In the genomic region with DNA sequence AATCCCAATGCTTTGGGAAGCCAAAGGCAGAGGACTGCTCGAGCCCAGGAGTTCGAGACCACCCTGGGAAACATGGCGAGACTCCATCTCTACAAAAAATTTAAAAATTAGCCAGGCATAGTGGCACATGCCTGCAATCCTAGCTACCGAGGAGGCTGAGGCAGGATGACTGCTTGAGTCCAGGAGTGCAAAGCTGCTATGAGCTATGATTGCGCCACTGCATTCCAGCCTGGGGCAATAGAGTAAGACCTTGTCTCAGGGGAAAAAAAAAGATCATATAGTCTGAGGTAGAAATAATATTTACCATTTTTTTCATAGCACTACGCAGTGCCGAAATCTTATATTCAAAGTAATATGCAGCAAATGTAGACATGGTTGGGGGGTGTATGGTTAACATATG, we compare ENCODE assay signal across 1 cellular context.
A peak's percentile ranks its signal among the peaks of the same experiment; 100 is the strongest.
TF ChIP-seq lines count a peak whose summit lies in the region.

No MANE protein-coding gene starts in this region.

TF ChIP-seq in HepG2, 621 proteins besides CTCF, POLR2A, EP300 and RAD21 (continued from another document and continues in another):
- TF ChIP-seq SKIL (CRISPR knock-in tag; IDR thresholded peaks at IDR 0.05; ENCODE audit: borderline replicate concordance) (peak; percentile 20; the same call in 1 of the 2 replicates), U2AF1 (optimal IDR thresholded peaks at IDR 0.05; ENCODE audit: low read depth, low read length) (no peak), PLRG1 (conservative IDR thresholded peaks at IDR 0.05) (no peak), HNRNPH1 (optimal IDR thresholded peaks at IDR 0.05; ENCODE audit: low read depth, low read length) (no peak), SALL2 (CRISPR knock-in tag; IDR thresholded peaks at IDR 0.05) (no peak), PLSCR1 (CRISPR knock-in tag; IDR thresholded peaks at IDR 0.05; ENCODE audit: borderline replicate concordance) (no peak), ZNF619 (CRISPR knock-in tag; IDR thresholded peaks at IDR 0.05) (no peak), XBP1 (CRISPR knock-in tag; IDR thresholded peaks at IDR 0.05) (no peak), ZBTB7B (CRISPR knock-in tag; IDR thresholded peaks at IDR 0.05) (no peak), KAT2B (IDR thresholded peaks at IDR 0.05; ENCODE audit: borderline replicate concordance, low read depth, low read length) (no peak), HDAC2 (CRISPR knock-in tag; IDR thresholded peaks at IDR 0.05) (peak; percentile 85), NR2F1 (CRISPR knock-in tag; IDR thresholded peaks at IDR 0.05) (no peak), NFE2 (CRISPR knock-in tag; IDR thresholded peaks at IDR 0.05) (no peak), ZFP41 (CRISPR knock-in tag; IDR thresholded peaks at IDR 0.05; ENCODE audit: borderline replicate concordance) (no peak), SOX13 (IDR thresholded peaks at IDR 0.05) (peak; percentile 43; the same call in 1 of the 2 replicates), SOX13 (CRISPR knock-in tag; conservative IDR thresholded peaks at IDR 0.05 in 1 of 2, IDR thresholded peaks at IDR 0.05 in 1 of 2) (peak in 1 of 2 experiments; percentile 82; a peak in 2 of 4 replicates), MTERF4 (CRISPR knock-in tag; IDR thresholded peaks at IDR 0.05) (no peak), FOXC1 (CRISPR knock-in tag; IDR thresholded peaks at IDR 0.05; ENCODE audit: borderline replicate concordance) (no peak), SRY (CRISPR knock-in tag; IDR thresholded peaks at IDR 0.05) (no peak), ZNF160 (CRISPR knock-in tag; IDR thresholded peaks at IDR 0.05) (no peak), ZNF18 (CRISPR knock-in tag; IDR thresholded peaks at IDR 0.05; ENCODE audit: insufficient replicate concordance) (no peak), ZNF629 (CRISPR knock-in tag; conservative IDR thresholded peaks at IDR 0.05) (0 out of 2 replicates have a peak, but pooled peaks have one; percentile 25), PHF5A (CRISPR knock-in tag; IDR thresholded peaks at IDR 0.05; ENCODE audit: low read depth, unreplicated experiment) (no peak), IRF2 (CRISPR knock-in tag; IDR thresholded peaks at IDR 0.05) (peak; percentile 75), ZFP36L1 (CRISPR knock-in tag; IDR thresholded peaks at IDR 0.05) (no peak), HMG20B (CRISPR knock-in tag; conservative IDR thresholded peaks at IDR 0.05) (peak; percentile 74; the same call in 1 of the 2 replicates), ZBTB42 (CRISPR knock-in tag; IDR thresholded peaks at IDR 0.05) (no peak), ZNF280D (CRISPR knock-in tag; IDR thresholded peaks at IDR 0.05) (no peak), ZNF788 (CRISPR knock-in tag; IDR thresholded peaks at IDR 0.05; ENCODE audit: borderline replicate concordance) (peak; percentile 40; the same call in 1 of the 2 replicates), TBX2 (CRISPR knock-in tag; IDR thresholded peaks at IDR 0.05; ENCODE audit: borderline replicate concordance) (peak; percentile 40; the same call in 1 of the 2 replicates), ZBTB38 (CRISPR knock-in tag; IDR thresholded peaks at IDR 0.05) (no peak), PBX3 (CRISPR knock-in tag; IDR thresholded peaks at IDR 0.05; ENCODE audit: borderline replicate concordance) (no peak), AKAP8 (CRISPR knock-in tag; IDR thresholded peaks at IDR 0.05) (no peak), TERF1 (CRISPR knock-in tag; IDR thresholded peaks at IDR 0.05) (no peak), STAG1 (CRISPR knock-in tag; IDR thresholded peaks at IDR 0.05) (no peak), ZNF691 (CRISPR knock-in tag; IDR thresholded peaks at IDR 0.05; ENCODE audit: borderline replicate concordance, low read depth) (no peak), YEATS2 (CRISPR knock-in tag; IDR thresholded peaks at IDR 0.05; ENCODE audit: borderline replicate concordance) (no peak), CBFB (CRISPR knock-in tag; IDR thresholded peaks at IDR 0.05) (no peak), SATB2 (CRISPR knock-in tag; IDR thresholded peaks at IDR 0.05) (no peak), FOXA1 (IDR thresholded peaks at IDR 0.05) (no peak), FOXA1 (CRISPR knock-in tag; IDR thresholded peaks at IDR 0.05) (peak; percentile 46; the same call in 1 of the 2 replicates), TBP (CRISPR knock-in tag; IDR thresholded peaks at IDR 0.05) (no peak), TAF1 (CRISPR knock-in tag; IDR thresholded peaks at IDR 0.05) (no peak), NFRKB (IDR thresholded peaks at IDR 0.05) (no peak)
- TF ChIP-seq, protein P1, sequence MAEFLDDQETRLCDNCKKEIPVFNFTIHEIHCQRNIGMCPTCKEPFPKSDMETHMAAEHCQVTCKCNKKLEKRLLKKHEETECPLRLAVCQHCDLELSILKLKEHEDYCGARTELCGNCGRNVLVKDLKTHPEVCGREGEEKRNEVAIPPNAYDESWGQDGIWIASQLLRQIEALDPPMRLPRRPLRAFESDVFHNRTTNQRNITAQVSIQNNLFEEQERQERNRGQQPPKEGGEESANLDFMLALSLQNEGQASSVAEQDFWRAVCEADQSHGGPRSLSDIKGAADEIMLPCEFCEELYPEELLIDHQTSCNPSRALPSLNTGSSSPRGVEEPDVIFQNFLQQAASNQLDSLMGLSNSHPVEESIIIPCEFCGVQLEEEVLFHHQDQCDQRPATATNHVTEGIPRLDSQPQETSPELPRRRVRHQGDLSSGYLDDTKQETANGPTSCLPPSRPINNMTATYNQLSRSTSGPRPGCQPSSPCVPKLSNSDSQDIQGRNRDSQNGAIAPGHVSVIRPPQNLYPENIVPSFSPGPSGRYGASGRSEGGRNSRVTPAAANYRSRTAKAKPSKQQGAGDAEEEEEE (CRISPR knock-in tag; IDR thresholded peaks at IDR 0.05; ENCODE audit: borderline replicate concordance): no peak
- TF ChIP-seq, protein P2, sequence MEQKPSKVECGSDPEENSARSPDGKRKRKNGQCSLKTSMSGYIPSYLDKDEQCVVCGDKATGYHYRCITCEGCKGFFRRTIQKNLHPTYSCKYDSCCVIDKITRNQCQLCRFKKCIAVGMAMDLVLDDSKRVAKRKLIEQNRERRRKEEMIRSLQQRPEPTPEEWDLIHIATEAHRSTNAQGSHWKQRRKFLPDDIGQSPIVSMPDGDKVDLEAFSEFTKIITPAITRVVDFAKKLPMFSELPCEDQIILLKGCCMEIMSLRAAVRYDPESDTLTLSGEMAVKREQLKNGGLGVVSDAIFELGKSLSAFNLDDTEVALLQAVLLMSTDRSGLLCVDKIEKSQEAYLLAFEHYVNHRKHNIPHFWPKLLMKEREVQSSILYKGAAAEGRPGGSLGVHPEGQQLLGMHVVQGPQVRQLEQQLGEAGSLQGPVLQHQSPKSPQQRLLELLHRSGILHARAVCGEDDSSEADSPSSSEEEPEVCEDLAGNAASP (CRISPR knock-in tag; IDR thresholded peaks at IDR 0.05; ENCODE audit: borderline replicate concordance): peak; percentile 66; the same call in 1 of the 2 replicates
- TF ChIP-seq, protein P3, sequence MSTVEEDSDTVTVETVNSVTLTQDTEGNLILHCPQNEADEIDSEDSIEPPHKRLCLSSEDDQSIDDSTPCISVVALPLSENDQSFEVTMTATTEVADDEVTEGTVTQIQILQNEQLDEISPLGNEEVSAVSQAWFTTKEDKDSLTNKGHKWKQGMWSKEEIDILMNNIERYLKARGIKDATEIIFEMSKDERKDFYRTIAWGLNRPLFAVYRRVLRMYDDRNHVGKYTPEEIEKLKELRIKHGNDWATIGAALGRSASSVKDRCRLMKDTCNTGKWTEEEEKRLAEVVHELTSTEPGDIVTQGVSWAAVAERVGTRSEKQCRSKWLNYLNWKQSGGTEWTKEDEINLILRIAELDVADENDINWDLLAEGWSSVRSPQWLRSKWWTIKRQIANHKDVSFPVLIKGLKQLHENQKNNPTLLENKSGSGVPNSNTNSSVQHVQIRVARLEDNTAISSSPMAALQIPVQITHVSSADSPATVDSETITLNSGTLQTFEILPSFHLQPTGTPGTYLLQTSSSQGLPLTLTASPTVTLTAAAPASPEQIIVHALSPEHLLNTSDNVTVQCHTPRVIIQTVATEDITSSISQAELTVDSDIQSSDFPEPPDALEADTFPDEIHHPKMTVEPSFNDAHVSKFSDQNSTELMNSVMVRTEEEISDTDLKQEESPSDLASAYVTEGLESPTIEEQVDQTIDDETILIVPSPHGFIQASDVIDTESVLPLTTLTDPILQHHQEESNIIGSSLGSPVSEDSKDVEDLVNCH (CRISPR knock-in tag; IDR thresholded peaks at IDR 0.05): no peak
